ENCODE assay signal across 30 cellular contexts in genomic region chr14:71905860-71906259, GRCh38. TPM values are rescaled to one million over a fixed set of nuclear protein-coding genes. Genes with fewer than 3 reads are reported as not detected.
"Had no signal": no experiment of that assay in that cellular context is flagged by ENCODE, and none has a peak within 500 bp of the region (broad histone marks: within the 10 kb centered on the region; RNA-seq: fewer than 3 reads in every experiment).

No MANE protein-coding gene starts in this region.

- H3K9me3 ChIP-seq: heart right ventricle, sigmoid colon, testis, tibial nerve, upper lobe of left lung had no signal

- H3K79me2 ChIP-seq: parathyroid adenoma had no signal

- H3K4me3 ChIP-seq: heart right ventricle, lung, sigmoid colon, skin epidermis, spleen, testis, tibial nerve, upper lobe of left lung had no signal

- H3K27me3 ChIP-seq: sigmoid colon, testis, tibial nerve, upper lobe of left lung had no signal

- ATAC-seq: esophagus mucosa; left colon; left ventricle myocardium superior; natural killer cell treated with Interleukin-12 subunit alpha and Interleukin-12 subunit beta and Interleukin-15 and Interleukin-18, amount 100 ng/mL, for 72 hours; stimulated activated memory B cell treated with anti-CD40 and anti-IgM and Interleukin-4, amounts not matched to agents 10 μg/mL and 1 μg/mL and 100 μg/mL, for 72 hours; stimulated activated naive CD8-positive, alpha-beta T cell treated with anti-CD3 and anti-CD28 coated beads, Interleukin-15, Interleukin-2, amounts not matched to agents 100 U/mL and 50 U/mL, for 24 hours had no signal

- H3K36me3 ChIP-seq: heart right ventricle, sigmoid colon, spleen, tibial nerve, upper lobe of left lung had no signal

- H2AFZ ChIP-seq: parathyroid adenoma had no signal

- H3K4me1 ChIP-seq: parathyroid adenoma, sigmoid colon, testis, upper lobe of left lung had no signal

- H3K9ac ChIP-seq: parathyroid adenoma had no signal

- DNase-seq: cortex of kidney; effector CD4-positive, alpha-beta T cell; foreskin melanocyte; glutamatergic neuron; heart right ventricle; hypothalamus; immature natural killer cell; islet precursor cell; kidney glomerular epithelial cell; left colon; left ventricle myocardium superior; naive B cell; sigmoid colon; spleen; stimulated activated CD4-positive, alpha-beta T cell treated with anti-CD3 and anti-CD28 coated beads, Interleukin-4, amount 100 ng/mL, for 4 hours; stimulated activated naive CD8-positive, alpha-beta T cell treated with anti-CD3 and anti-CD28 coated beads, Interleukin-15, Interleukin-2, amounts not matched to agents 100 U/mL and 50 U/mL, for 24 hours; substantia nigra; testis; upper lobe of left lung had no signal

- H3K27ac ChIP-seq: epithelial cell of prostate, parathyroid adenoma, sigmoid colon, testis, tibial nerve, upper lobe of left lung had no signal

RNA-seq across cellular contexts. Expression of gene RGS6, which starts 26.4 kb away (rescaled TPM):
- total RNA-seq: dermis microvascular lymphatic vessel endothelial cell, fibroblast of lung, osteoblast had no signal
- polyA plus RNA-seq: fibroblast of lung had no signal
